ENCODE assay signal across 31 cellular contexts in the genomic region with DNA sequence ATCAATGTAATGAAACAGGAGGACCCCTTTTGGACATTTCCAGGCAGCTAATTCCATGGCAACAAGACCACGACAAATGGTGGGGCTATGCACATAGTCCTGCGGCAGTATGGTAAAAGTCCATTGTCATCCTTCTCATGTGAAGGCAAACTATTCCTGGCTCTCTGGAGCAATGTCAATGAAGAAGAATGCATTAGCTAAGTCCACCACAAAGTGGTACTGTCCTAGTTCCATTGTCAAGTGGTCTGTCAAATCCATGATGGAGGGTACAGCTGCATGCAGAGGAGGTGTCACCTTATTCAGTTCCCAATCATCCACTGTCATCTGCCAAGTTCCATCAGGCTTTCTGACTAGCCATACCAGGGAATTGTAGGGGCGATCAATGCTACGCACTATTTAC.
"Had no signal": no experiment of that assay in that cellular context is flagged by ENCODE, and none has a peak within 500 bp of the region (broad histone marks: within the 10 kb centered on the region; RNA-seq: fewer than 3 reads in every experiment).

No MANE protein-coding gene starts in this region.

- H3K9me3 ChIP-seq: ascending aorta had no signal

- H3K36me3 ChIP-seq: ascending aorta, cardiac muscle cell had no signal

- H3K27me3 ChIP-seq: ascending aorta, cardiac muscle cell had no signal

- ATAC-seq: activated CD8-positive, alpha-beta T cell treated with anti-CD3 and anti-CD28 coated beads for 36 hours; activated naive CD8-positive, alpha-beta T cell treated with anti-CD3 and anti-CD28 coated beads, Interleukin-2, amount 50 U/mL, for 24 hours; activated T-cell treated with anti-CD3 and anti-CD28 coated beads, Interleukin-2, amount 50 U/mL, for 4 hours; activated T-cell treated with anti-CD3 and anti-CD28 coated beads, Interleukin-2, amount 50 U/mL, for 72 hours; activated T-helper 17 cell treated with anti-CD3 and anti-CD28 coated beads, Interleukin-2, amount 50 U/mL, for 72 hours had no signal

- H3K27ac ChIP-seq: cardiac muscle cell, VCaP had no signal

- FAIRE-seq: bronchial epithelial cell, TTC549 had no signal

- DNase-seq: activated B cell treated with CpG ODN at 0.5 μM for 24 hours; activated CD4-positive, alpha-beta memory T cell treated with anti-CD3 and anti-CD28 coated beads for 36 hours; activated CD4-positive, alpha-beta T cell treated with anti-CD3 and anti-CD28 coated beads for 4 hours; activated CD4-positive, alpha-beta T cell treated with anti-CD3 and anti-CD28 coated beads, Interleukin-2, amount 10 ng/mL, durations not matched to agents 24 days and 14 days; activated CD4-positive, alpha-beta T cell treated with anti-CD3 and anti-CD28 coated beads, Interleukin-2, amount 50 U/mL, for 1 hour; activated CD4-positive, alpha-beta T cell treated with anti-CD3 and anti-CD28 coated beads, Interleukin-2, amount 50 U/mL, for 4 hours; activated CD4-positive, CD25-positive, alpha-beta regulatory T cell treated with anti-CD3 and anti-CD28 coated beads, Interleukin-2, amount 50 U/mL, for 72 hours; activated CD8-positive, alpha-beta memory T cell treated with anti-CD3 and anti-CD28 coated beads, Interleukin-2, amount 50 U/mL, for 4 hours; activated CD8-positive, alpha-beta T cell treated with anti-CD3 and anti-CD28 coated beads for 36 hours; activated gamma-delta T cell; activated naive CD4-positive, alpha-beta T cell treated with anti-CD3 and anti-CD28 coated beads, Interleukin-2, amount 10 ng/mL, durations not matched to agents 7 days and 5 days; activated naive CD4-positive, alpha-beta T cell treated with Interleukin-2 at 50 U/mL for 16 hours; activated naive CD8-positive, alpha-beta T cell treated with anti-CD3 and anti-CD28 coated beads, Interleukin-2, amount 10 ng/mL, durations not matched to agents 7 days and 5 days; activated naive CD8-positive, alpha-beta T cell treated with anti-CD3 and anti-CD28 coated beads, Interleukin-2, amount 50 U/mL, for 24 hours; activated T-cell treated with anti-CD3 and anti-CD28 coated beads for 4 hours; activated T-cell treated with anti-CD3 and anti-CD28 coated beads, Interleukin-2, amount 50 U/mL, for 1 hour; activated T-cell treated with anti-CD3 and anti-CD28 coated beads, Interleukin-2, amount 50 U/mL, for 4 hours; activated T-cell treated with anti-CD3 and anti-CD28 coated beads, Interleukin-2, amount 50 U/mL, for 72 hours; amygdala; anterior cingulate cortex; caudate nucleus; cerebellar nuclear complex; T-helper 1 cell; T-helper 2 cell; T-helper 9 cell had no signal

- H3K4me3 ChIP-seq: ascending aorta, cardiac muscle cell had no signal
